29 cellular contexts compared by ENCODE assay signal in the genomic region with DNA sequence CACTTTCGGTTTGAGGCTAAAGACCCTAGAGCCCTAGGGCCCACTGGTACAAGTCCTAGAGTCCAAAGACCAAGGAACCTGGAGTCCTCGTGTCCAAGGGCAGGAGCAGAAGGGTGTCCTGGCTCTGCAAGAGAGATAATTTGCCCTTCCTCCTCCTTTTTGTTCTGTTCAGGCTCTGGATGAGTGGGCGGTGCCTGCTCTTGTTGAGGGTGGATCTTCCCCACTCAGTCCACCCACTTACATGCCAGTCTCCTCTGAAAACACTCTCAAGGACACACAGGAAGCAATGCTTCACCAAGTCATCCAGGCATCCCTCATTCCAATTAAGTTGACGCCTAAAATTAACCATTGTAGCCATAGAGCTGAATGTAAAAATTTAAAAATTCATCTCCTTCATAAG.
"Had no signal": no experiment of that assay in that cellular context is flagged by ENCODE, and none has a peak within 500 bp of the region (broad histone marks: within the 10 kb centered on the region; RNA-seq: fewer than 3 reads in every experiment).

No MANE protein-coding gene starts in this region.

- H3K27me3 ChIP-seq: cardiac muscle cell, Peyer's patch, SJCRH30 had no signal

- H3K9me3 ChIP-seq: Peyer's patch, SJCRH30 had no signal

- H3K27me3 Mint-ChIP-seq: activated B cell treated with CpG ODN at 0.5 μM for 24 hours; activated CD8-positive, alpha-beta memory T cell treated with anti-CD3 and anti-CD28 coated beads, Interleukin-2, amount 10 ng/mL, durations not matched to agents 7 days and 5 days; activated naive CD8-positive, alpha-beta T cell treated with anti-CD3 and anti-CD28 coated beads, Interleukin-2, amount 50 U/mL, for 24 hours; activated T-cell treated with anti-CD3 and anti-CD28 coated beads, Interleukin-2, amount 50 U/mL, for 24 hours; T-helper 17 cell had no signal

- DNase-seq: activated B cell treated with CpG ODN at 0.5 μM for 24 hours; activated CD4-positive, alpha-beta T cell treated with anti-CD3 and anti-CD28 coated beads for 1 hour; activated CD4-positive, alpha-beta T cell treated with anti-CD3 and anti-CD28 coated beads, Interleukin-2, amount 10 ng/mL, durations not matched to agents 24 days and 14 days; activated CD4-positive, alpha-beta T cell treated with anti-CD3 and anti-CD28 coated beads, Interleukin-2, amount 50 U/mL, for 48 hours; activated CD8-positive, alpha-beta memory T cell treated with anti-CD3 and anti-CD28 coated beads, Interleukin-2, amount 10 ng/mL, durations not matched to agents 7 days and 5 days; activated effector memory CD4-positive, alpha-beta T cell treated with anti-CD3 and anti-CD28 coated beads, Interleukin-2, amount 50 U/mL, for 16 hours; activated naive CD4-positive, alpha-beta T cell treated with Interleukin-2 at 50 U/mL for 16 hours; activated naive CD8-positive, alpha-beta T cell treated with anti-CD3 and anti-CD28 coated beads, Interleukin-2, amount 50 U/mL, for 24 hours; activated T-cell treated with anti-CD3 and anti-CD28 coated beads, Interleukin-2, amount 50 U/mL, for 24 hours; amygdala; NCI-H1092; NCI-H1417; NCI-H1930; NCI-H345; NCI-H510A; NCI-H526 treated with DMSO at 0.1 percent for 48 hours; Peyer's patch; Right ventricle myocardium superior; SJCRH30; T-helper 17 cell; T-helper 9 cell had no signal

- H3K36me3 Mint-ChIP-seq: activated CD8-positive, alpha-beta memory T cell treated with anti-CD3 and anti-CD28 coated beads, Interleukin-2, amount 10 ng/mL, durations not matched to agents 7 days and 5 days; activated naive CD4-positive, alpha-beta T cell treated with anti-CD3 and anti-CD28 coated beads, Interleukin-2, amount 50 U/mL, for 72 hours; brain had no signal

- H3K4me3 Mint-ChIP-seq: activated CD4-positive, alpha-beta T cell treated with anti-CD3 and anti-CD28 coated beads, Interleukin-2, amount 10 ng/mL, durations not matched to agents 24 days and 14 days; activated CD8-positive, alpha-beta memory T cell treated with anti-CD3 and anti-CD28 coated beads, Interleukin-2, amount 10 ng/mL, durations not matched to agents 7 days and 5 days; activated naive CD8-positive, alpha-beta T cell treated with anti-CD3 and anti-CD28 coated beads, Interleukin-2, amount 50 U/mL, for 24 hours; activated T-cell treated with anti-CD3 and anti-CD28 coated beads, Interleukin-2, amount 50 U/mL, for 24 hours; activated T-helper 1 cell treated with anti-CD3 and anti-CD28 coated beads, Interleukin-12 subunit alpha, Interleukin-12 subunit beta, Interleukin-2, Interleukin-4 antibody, amounts not matched to agents 30 ng/mL and 10 ng/mL and 1 ng/mL, durations not matched to agents 14 hours and 24 hours and 36 hours; brain; T-helper 17 cell had no signal

- FAIRE-seq: astrocyte, TTC549 had no signal

- H3K36me3 ChIP-seq: cardiac muscle cell, Peyer's patch, SJCRH30 had no signal

- H3K27ac ChIP-seq: cardiac muscle cell, KMS-11, Peyer's patch, RWPE1, SJCRH30 had no signal

- ATAC-seq: activated CD8-positive, alpha-beta memory T cell treated with anti-CD3 and anti-CD28 coated beads, Interleukin-2, amount 10 ng/mL, durations not matched to agents 7 days and 5 days; activated naive CD4-positive, alpha-beta T cell treated with anti-CD3 and anti-CD28 coated beads, Interleukin-2, amount 50 U/mL, for 72 hours; activated naive CD8-positive, alpha-beta T cell treated with anti-CD3 and anti-CD28 coated beads, Interleukin-2, amount 50 U/mL, for 24 hours; T-helper 17 cell had no signal

- H3K9me3 Mint-ChIP-seq: activated B cell treated with CpG ODN at 0.5 μM for 24 hours; activated CD4-positive, alpha-beta T cell treated with anti-CD3 and anti-CD28 coated beads, Interleukin-2, amount 10 ng/mL, durations not matched to agents 24 days and 14 days; activated naive CD4-positive, alpha-beta T cell treated with anti-CD3 and anti-CD28 coated beads, Interleukin-2, amount 50 U/mL, for 72 hours; activated naive CD8-positive, alpha-beta T cell treated with anti-CD3 and anti-CD28 coated beads, Interleukin-2, amount 50 U/mL, for 24 hours; activated T-cell treated with anti-CD3 and anti-CD28 coated beads, Interleukin-2, amount 50 U/mL, for 24 hours; activated T-helper 1 cell treated with anti-CD3 and anti-CD28 coated beads, Interleukin-12 subunit alpha, Interleukin-12 subunit beta, Interleukin-2, Interleukin-4 antibody, amounts not matched to agents 30 ng/mL and 10 ng/mL and 1 ng/mL, durations not matched to agents 14 hours and 24 hours and 36 hours had no signal

- H3K9ac ChIP-seq: KMS-11 had no signal

- H3K4me1 Mint-ChIP-seq: activated CD4-positive, alpha-beta T cell treated with anti-CD3 and anti-CD28 coated beads, Interleukin-2, amount 10 ng/mL, durations not matched to agents 24 days and 14 days had no signal

- H3K4me3 ChIP-seq: cardiac muscle cell, Peyer's patch, SJCRH30 had no signal

- H3K4me2 ChIP-seq: KMS-11 had no signal

- H3K27ac Mint-ChIP-seq: activated CD4-positive, alpha-beta T cell treated with anti-CD3 and anti-CD28 coated beads, Interleukin-2, amount 10 ng/mL, durations not matched to agents 24 days and 14 days; activated CD8-positive, alpha-beta memory T cell treated with anti-CD3 and anti-CD28 coated beads, Interleukin-2, amount 10 ng/mL, durations not matched to agents 7 days and 5 days; activated naive CD4-positive, alpha-beta T cell treated with anti-CD3 and anti-CD28 coated beads, Interleukin-2, amount 50 U/mL, for 72 hours; activated naive CD8-positive, alpha-beta T cell treated with anti-CD3 and anti-CD28 coated beads, Interleukin-2, amount 50 U/mL, for 24 hours; activated T-cell treated with anti-CD3 and anti-CD28 coated beads, Interleukin-2, amount 50 U/mL, for 24 hours; activated T-helper 1 cell treated with anti-CD3 and anti-CD28 coated beads, Interleukin-12 subunit alpha, Interleukin-12 subunit beta, Interleukin-2, Interleukin-4 antibody, amounts not matched to agents 30 ng/mL and 10 ng/mL and 1 ng/mL, durations not matched to agents 14 hours and 24 hours and 36 hours; brain; T-helper 17 cell had no signal

- H3K4me1 ChIP-seq: SJCRH30 had no signal
